In genomic region chr10:69061305-69062161, GRCh38 we compare ENCODE assay signal across 8 cellular contexts. TPM values are rescaled to one million over a fixed set of nuclear protein-coding genes. Genes with fewer than 3 reads are reported as not detected.
A peak's percentile ranks its signal among the peaks of the same experiment; 100 is the strongest.
DNase-seq lines count a peak whose midpoint lies in the region; ATAC-seq and TF ChIP-seq lines count a peak whose summit lies in the region.

No MANE protein-coding gene starts in this region.

- peaks cover 62% of the 10 kb centered on the region for H3K4me1 Mint-ChIP-seq in stimulated activated effector memory CD8-positive, alpha-beta T cell treated with anti-CD3 and anti-CD28 coated beads, Interleukin-12 subunit alpha, Interleukin-12 subunit beta, amount 100 ng/mL, for 72 hours

- H3K4me3 Mint-ChIP-seq in stimulated activated effector memory CD8-positive, alpha-beta T cell treated with anti-CD3 and anti-CD28 coated beads, Interleukin-12 subunit alpha, Interleukin-12 subunit beta, amount 100 ng/mL, for 72 hours, result peak overlapping the region; percentile 64

- TF ChIP-seq CTCF in kidney epithelial cell (IDR thresholded peaks at IDR 0.05; ENCODE audit: insufficient read depth, low read length, poor library complexity, severe bottlenecking), result no peak

- peak overlapping the region; percentile 3 for H3K4me3 ChIP-seq in kidney epithelial cell (ENCODE audit: low read depth, low read length)

- peaks cover 11% of the 10 kb centered on the region for H3K36me3 Mint-ChIP-seq in stimulated activated effector memory CD8-positive, alpha-beta T cell treated with anti-CD3 and anti-CD28 coated beads, Interleukin-12 subunit alpha, Interleukin-12 subunit beta, amount 100 ng/mL, for 72 hours

- no peaks in the 10 kb centered on the region for H3K27me3 ChIP-seq in kidney epithelial cell (ENCODE audit: control insufficient read depth, insufficient read depth, low read length)

- peak; percentile 60 for ATAC-seq in HG02885 (IDR thresholded peaks at IDR 0.05; ENCODE audit: poor library complexity, unreplicated experiment)
- peak; percentile 40 for ATAC-seq in stimulated activated effector memory CD8-positive, alpha-beta T cell treated with anti-CD3 and anti-CD28 coated beads, Interleukin-12 subunit alpha, Interleukin-12 subunit beta, amount 100 ng/mL, for 72 hours

- DNase-seq in DMS79 treated with DMSO at 0.1 percent for 48 hours (lab: John Stamatoyannopoulos, UW), result peak; percentile 15
- no peak for DNase-seq in DMS79 (lab: John Stamatoyannopoulos, UW)
- peak; percentile 92 for DNase-seq in RPMI7951 (ENCODE audit: low read depth)
- DNase-seq in brain pericyte (ENCODE audit: low read depth, low spot score), result peak; percentile 70
- DNase-seq in kidney epithelial cell (ENCODE audit: low read depth), result peak; percentile 99
- DNase-seq in stimulated activated effector memory CD8-positive, alpha-beta T cell treated with anti-CD3 and anti-CD28 coated beads, Interleukin-12 subunit alpha, Interleukin-12 subunit beta, amount 100 ng/mL, for 72 hours (ENCODE audit: low spot score in 2 of 2), result peak in 1 of 2 donors; percentile 57
- DNase-seq in OCI-M2 (lab: John Stamatoyannopoulos, UW; ENCODE audit: unreplicated experiment), result no peak

- H3K27ac Mint-ChIP-seq in stimulated activated effector memory CD8-positive, alpha-beta T cell treated with anti-CD3 and anti-CD28 coated beads, Interleukin-12 subunit alpha, Interleukin-12 subunit beta, amount 100 ng/mL, for 72 hours, result peak overlapping the region; percentile 70

- no peaks in the 10 kb centered on the region for H3K36me3 ChIP-seq in kidney epithelial cell (ENCODE audit: control insufficient read depth, insufficient read depth, low read length)

- no peaks in the 10 kb centered on the region for H3K9me3 Mint-ChIP-seq in stimulated activated effector memory CD8-positive, alpha-beta T cell treated with anti-CD3 and anti-CD28 coated beads, Interleukin-12 subunit alpha, Interleukin-12 subunit beta, amount 100 ng/mL, for 72 hours

RNA-seq across cellular contexts. Expression of gene SRGN, which starts 26.4 kb away (rescaled TPM):
- total RNA-seq in RPMI7951 (2014; rRNA removed; shearing (Covaris generic)), result 333 and 345 TPM in 2 replicates
- 1.5 and 3.0 TPM in 2 replicates for total RNA-seq in kidney epithelial cell

Comparison
In these comparisons a context has a peak if more than half of its experiments do, and no peak if none do; other contexts are left out.
1. DNase-seq: peak in DMS79 treated with DMSO at 0.1 percent for 48 hours (single experiment), RPMI7951 (single experiment), brain pericyte (single experiment) and kidney epithelial cell (single experiment); none in DMS79 (single experiment) and OCI-M2 (single experiment).
2. RNA of gene SRGN, which starts 26.4 kb away (total RNA-seq): 333 to 345 TPM in RPMI7951; 1.5 to 3.0 TPM in kidney epithelial cell; every median in the first group is over 10 times any median in the second.